In the genomic region with DNA sequence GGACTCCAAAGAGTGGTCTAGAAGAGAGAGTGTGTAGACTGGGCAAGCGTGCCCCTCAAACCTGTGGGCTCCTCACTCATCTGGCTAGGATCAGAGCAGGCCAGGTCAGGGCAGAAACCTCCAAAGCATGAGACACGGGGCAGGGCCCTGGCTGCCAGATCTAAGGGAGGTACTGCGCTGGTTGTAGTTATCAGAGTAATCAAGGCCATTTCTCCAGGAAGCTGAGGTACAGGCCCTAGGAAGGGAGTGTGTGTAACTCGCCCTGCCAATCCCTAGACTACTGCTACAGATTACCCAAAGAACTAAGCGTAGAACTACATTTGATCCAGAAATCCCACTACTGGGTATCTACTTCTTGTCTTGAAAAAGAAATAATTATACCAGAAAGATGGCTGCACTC, we compare ENCODE assay signal across 23 cellular contexts.
DNase-seq lines count a peak whose midpoint lies in the region; ATAC-seq, FAIRE-seq and TF ChIP-seq lines count a peak whose summit lies in the region.
"Had no signal": no experiment of that assay in that cellular context is flagged by ENCODE, and none has a peak within 500 bp of the region (broad histone marks: within the 10 kb centered on the region; RNA-seq: fewer than 3 reads in every experiment).

No MANE protein-coding gene starts in this region.

- H3K27ac ChIP-seq in Panc1 (ENCODE audit: low read length) (peak overlapping the region; percentile 98; the same call in 1 of the 2 replicates), body of pancreas (no peak overlapping the region), mesenchymal stem cell (ENCODE audit: low read length, poor library complexity, severe bottlenecking) (no peak overlapping the region), small intestine (ENCODE audit: low read depth in 1 of 2, low read length in 1 of 2) (no peak overlapping the region), gastroesophageal sphincter (no peak overlapping the region)
- H3K27ac ChIP-seq: 22Rv1, BLaER1, C4-2B had no signal

- no peak overlapping the region for H3K4me2 ChIP-seq in mesenchymal stem cell (ENCODE audit: low read length, poor library complexity, severe bottlenecking)
- H3K4me2 ChIP-seq: BLaER1, GM23338 had no signal

- H3K23ac ChIP-seq in mesenchymal stem cell (ENCODE audit: low read length in 2 of 2), result no peak overlapping the region

- TF ChIP-seq CTCF in Panc1 (IDR thresholded peaks at IDR 0.05) (no peak), body of pancreas (IDR thresholded peaks at IDR 0.05) (no peak), gastroesophageal sphincter (IDR thresholded peaks at IDR 0.05) (no peak)

- H2BK15ac ChIP-seq in mesenchymal stem cell (ENCODE audit: low read depth, poor library complexity, severe bottlenecking), result no peak overlapping the region

- H3K18ac ChIP-seq in mesenchymal stem cell (ENCODE audit: low read depth in 1 of 2, low read length in 2 of 2), result no peak overlapping the region

- no peak overlapping the region for H2BK120ac ChIP-seq in mesenchymal stem cell (ENCODE audit: low read depth, low read length)

- CTCF ChIA-PET in Panc1 (lab: Charles Lee), result interaction anchor here (0.6 kb wide), 1 partner anchor 1539 kb away, joined by 3 read pairs; no protein-coding TSS in a partner anchor

- peaks cover 26% of the 10 kb centered on the region for H3K4me1 ChIP-seq in Panc1 (ENCODE audit: control insufficient read depth, insufficient read depth, low read length)
- peaks cover 19% of the 10 kb centered on the region for H3K4me1 ChIP-seq in body of pancreas
- peaks cover 25% of the 10 kb centered on the region for H3K4me1 ChIP-seq in mesenchymal stem cell (ENCODE audit: control insufficient read depth, insufficient read depth, low read depth, low read length)
- peaks cover 0 to 3% of the 10 kb centered on the region in 2 donors for H3K4me1 ChIP-seq in small intestine (ENCODE audit: control insufficient read depth in 2 of 2, insufficient read depth in 1 of 2, low read depth in 1 of 2, low read length in 1 of 2)
- peaks cover 0 to 5% (median 2%) of the 10 kb centered on the region in 3 donors for H3K4me1 ChIP-seq in gastroesophageal sphincter

- H4K8ac ChIP-seq in mesenchymal stem cell (ENCODE audit: low read length), result no peak overlapping the region

- WGBS in body of pancreas, 2 donors, result 59 to 60% methylated on average over 3 to 5 of the region's 5 CpGs
- WGBS in mesenchymal stem cell, result 92% methylated on average over 4 of the region's 5 CpGs
- WGBS in small intestine, 3 donors, result 45 to 76% (median 53%) methylated on average over 5 of the region's 5 CpGs
- WGBS in gastroesophageal sphincter (ENCODE audit: low coverage in 1 of 2), 2 donors, result 85 to 90% methylated on average over 2 of the region's 5 CpGs

- no peak overlapping the region for H3K14ac ChIP-seq in mesenchymal stem cell (ENCODE audit: low read length in 2 of 2)

- no peaks in the 10 kb centered on the region for H3K27me3 ChIP-seq in Panc1 (ENCODE audit: control insufficient read depth, insufficient read depth, low read length)
- no peaks in the 10 kb centered on the region for H3K27me3 ChIP-seq in body of pancreas
- no peaks in the 10 kb centered on the region for H3K27me3 ChIP-seq in mesenchymal stem cell (ENCODE audit: control insufficient read depth in 1 of 2, insufficient read depth in 1 of 2, low read length in 2 of 2)
- H3K27me3 ChIP-seq in small intestine (ENCODE audit: control insufficient read depth in 2 of 2, insufficient read depth in 2 of 2, low read length in 2 of 2), result no peaks in the 10 kb centered on the region
- H3K27me3 ChIP-seq in gastroesophageal sphincter, result no peaks in the 10 kb centered on the region
- H3K27me3 ChIP-seq: BLaER1 had no signal

- no peaks in the 10 kb centered on the region for H3K9me3 ChIP-seq in Panc1 (ENCODE audit: control insufficient read depth, insufficient read depth, low read depth, low read length)
- H3K9me3 ChIP-seq in body of pancreas, result no peaks in the 10 kb centered on the region
- H3K9me3 ChIP-seq in mesenchymal stem cell (ENCODE audit: control insufficient read depth, low read length), result no peaks in the 10 kb centered on the region
- H3K9me3 ChIP-seq in small intestine (ENCODE audit: control insufficient read depth, low read depth), result no peaks in the 10 kb centered on the region
- no peaks in the 10 kb centered on the region for H3K9me3 ChIP-seq in gastroesophageal sphincter
- H3K9me3 ChIP-seq: BLaER1, Caco-2 had no signal

- TF ChIP-seq POLR2A in body of pancreas (IDR thresholded peaks at IDR 0.05) (no peak), gastroesophageal sphincter (IDR thresholded peaks at IDR 0.05) (no peak)

- no peak overlapping the region for H3K9ac ChIP-seq in mesenchymal stem cell (ENCODE audit: low read length)
- H3K9ac ChIP-seq: BLaER1 had no signal

- intact Hi-C loops in Panc1 (cut with micrococcal nuclease; ENCODE audit: unreplicated experiment) (no loop called here), body of pancreas (cut with DNase I) (no loop called here), Right ventricle myocardium superior (cut with DNase I) (no loop called here)

- ATAC-seq in Panc1, result no peak
- ATAC-seq in body of pancreas, result peak; percentile 30
- no peak for ATAC-seq in Right ventricle myocardium superior (ENCODE audit: poor library complexity)
- no peak for ATAC-seq in gastroesophageal sphincter
- ATAC-seq: CD8-positive, alpha-beta T cell; GM12878; GM23338; HCT116 had no signal

- peak overlapping the region; percentile 3 for H2AK5ac ChIP-seq in mesenchymal stem cell (ENCODE audit: low read length, severe bottlenecking)

- H3K4ac ChIP-seq in mesenchymal stem cell (ENCODE audit: low read depth in 1 of 2, low read length in 2 of 2), result no peak overlapping the region

- no peak overlapping the region for H4K91ac ChIP-seq in mesenchymal stem cell (ENCODE audit: low read length)

- no peak overlapping the region for H2BK5ac ChIP-seq in mesenchymal stem cell (ENCODE audit: low read depth, low read length, poor library complexity, severe bottlenecking)

- no peak overlapping the region for H2AFZ ChIP-seq in mesenchymal stem cell (ENCODE audit: low read depth, low read length)
- H2AFZ ChIP-seq: GM23338 had no signal

- no peak overlapping the region for H2BK12ac ChIP-seq in mesenchymal stem cell (ENCODE audit: low read length in 2 of 2)

- no peak for TF ChIP-seq EP300 in gastroesophageal sphincter (IDR thresholded peaks at IDR 0.05)

- DNase-seq in Panc1 (ENCODE audit: low read depth, low spot score), result no peak
- no peak for DNase-seq in body of pancreas
- DNase-seq in mesenchymal stem cell, result no peak
- DNase-seq in small intestine, result peak; percentile 57
- DNase-seq in occipital lobe (lab: John Stamatoyannopoulos, UW), result no peak
- DNase-seq in Right ventricle myocardium superior, result no peak
- no peak for DNase-seq in HT-29 (ENCODE audit: low spot score)
- DNase-seq: Caco-2; CD4-positive, CD25-positive, alpha-beta regulatory T cell; CD8-positive, alpha-beta T cell; DMS153; DND-41; GDM1; H9 had no signal

- H3K4me3 ChIP-seq in Panc1 (ENCODE audit: low read depth in 2 of 2, low read length in 2 of 2) (no peak overlapping the region), body of pancreas (no peak overlapping the region), mesenchymal stem cell (ENCODE audit: insufficient read depth in 1 of 2, low read depth in 1 of 2, low read length in 2 of 2) (no peak overlapping the region), small intestine (ENCODE audit: low read depth in 1 of 2, low read length in 2 of 2) (no peak overlapping the region), gastroesophageal sphincter (no peak overlapping the region)
- H3K4me3 ChIP-seq: BLaER1, GM12878, GM23338 had no signal

- FAIRE-seq in small intestine (lab: Jason Lieb, UNC), result no peak
- FAIRE-seq: A204.1, GM12878, GM19239 had no signal

- BruUV-seq in Panc1 (replicated peaks; lab: Mats Ljungman, UMichigan), result no TSS peak

- in situ Hi-C loops in Panc1 (cut with HindIII; ENCODE audit: low pct_unique_long_range_greater_than_20kb, low sequenced_read_pairs), result no loop called here

- H3K36me3 ChIP-seq in Panc1 (ENCODE audit: control insufficient read depth, insufficient read depth, low read length) (no peaks in the 10 kb centered on the region), body of pancreas (replicated peaks in 1 of 2; ENCODE audit: insufficient read depth in 1 of 2, low read depth in 2 of 2) (no peaks in the 10 kb centered on the region), mesenchymal stem cell (ENCODE audit: control insufficient read depth in 1 of 2, insufficient read depth in 2 of 2, low read depth in 1 of 2, low read length in 2 of 2) (no peaks in the 10 kb centered on the region), small intestine (ENCODE audit: control insufficient read depth in 2 of 2, insufficient read depth in 2 of 2, low read length in 2 of 2) (no peaks in the 10 kb centered on the region), gastroesophageal sphincter (no peaks in the 10 kb centered on the region)
- H3K36me3 ChIP-seq: BLaER1 had no signal

- no peaks in the 10 kb centered on the region for H3K79me1 ChIP-seq in mesenchymal stem cell (replicated peaks; ENCODE audit: low read length, poor library complexity, severe bottlenecking)

- POLR2A ChIA-PET in Panc1 (lab: Charles Lee), result interaction anchor here (0.6 kb wide), 2 partner anchors 17 to 187 kb away, joined by 3 read pairs; no protein-coding TSS in a partner anchor
